ENCODE assay signal across 18 cellular contexts in the genomic region with DNA sequence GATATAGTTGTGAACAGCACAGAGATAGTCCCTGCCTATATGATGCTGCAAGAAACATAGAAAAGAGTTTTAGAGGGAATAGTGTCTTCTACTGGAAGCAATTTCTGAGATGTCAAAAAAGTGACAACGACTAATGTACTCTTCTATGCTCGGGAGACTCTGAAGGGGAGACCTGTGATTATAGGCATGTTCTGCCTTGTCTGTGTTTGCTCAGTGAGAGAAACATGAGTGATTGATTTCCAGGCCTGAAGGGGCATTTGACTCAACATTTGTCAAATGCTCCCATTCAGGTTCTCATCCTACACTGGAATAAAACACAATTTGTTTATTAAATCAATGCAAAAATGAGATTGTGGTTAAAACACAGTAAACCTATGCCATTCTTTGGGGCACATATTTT.
A peak's percentile ranks its signal among the peaks of the same experiment; 100 is the strongest.
DNase-seq lines count a peak whose midpoint lies in the region; ATAC-seq, FAIRE-seq and TF ChIP-seq lines count a peak whose summit lies in the region.
"Had no signal": no experiment of that assay in that cellular context is flagged by ENCODE, and none has a peak within 500 bp of the region (broad histone marks: within the 10 kb centered on the region; RNA-seq: fewer than 3 reads in every experiment).

No MANE protein-coding gene starts in this region.

- no peak overlapping the region for H3K4me3 Mint-ChIP-seq in activated CD4-positive, alpha-beta T cell treated with anti-CD3 and anti-CD28 coated beads, Interleukin-2, amount 10 ng/mL, durations not matched to agents 7 days and 5 days
- H3K4me3 Mint-ChIP-seq: IgD-negative memory B cell; T-cell; T-helper 2 cell treated with Interferon-gamma antibody and Interleukin-4, amounts not matched to agents 5 μg/mL and 100 μg/mL, for 36 hours had no signal

- no peak overlapping the region for H3K27ac Mint-ChIP-seq in activated CD4-positive, alpha-beta T cell treated with anti-CD3 and anti-CD28 coated beads, Interleukin-2, amount 10 ng/mL, durations not matched to agents 7 days and 5 days
- H3K27ac Mint-ChIP-seq: IgD-negative memory B cell; T-cell; T-helper 2 cell treated with Interferon-gamma antibody and Interleukin-4, amounts not matched to agents 5 μg/mL and 100 μg/mL, for 36 hours had no signal

- TF ChIP-seq POLR2A in H1 (IDR thresholded peaks at IDR 0.05; ENCODE audit: control extremely low read depth in 1 of 2, low read depth in 2 of 2, low read length in 2 of 2): no peak

- no peak overlapping the region for H3K9ac ChIP-seq in H1 (replicated peaks in 1 of 4; ENCODE audit: extremely low read depth in 1 of 4, low read depth in 3 of 4, low read length in 3 of 4)

- no peak overlapping the region for H2BK12ac ChIP-seq in H1 (ENCODE audit: low read depth, low read length)

- H3K36me3 ChIP-seq in H1 (ENCODE audit: control insufficient read depth in 2 of 4, insufficient read depth in 4 of 4, low read length in 3 of 4): no peaks in the 10 kb centered on the region
- H3K36me3 ChIP-seq: BE2C, HAP-1, Peyer's patch had no signal

- no peak overlapping the region for H3K56ac ChIP-seq in H1 (replicated peaks; ENCODE audit: insufficient read length, low read depth, low read length)

- no peak overlapping the region for H3K18ac ChIP-seq in H1 (ENCODE audit: extremely low read depth, low read length)

- H3K9me3 ChIP-seq in H1 (ENCODE audit: insufficient read depth in 2 of 2, low read depth in 1 of 2, low read length in 1 of 2): no peaks in the 10 kb centered on the region
- H3K9me3 ChIP-seq: BE2C, HAP-1, Peyer's patch had no signal

- no peaks in the 10 kb centered on the region for H3K27me3 ChIP-seq in H1 (replicated peaks in 1 of 4; ENCODE audit: control insufficient read depth in 3 of 4, extremely low read depth in 1 of 4, insufficient read depth in 3 of 4, low read length in 3 of 4)
- H3K27me3 ChIP-seq: BE2C, Peyer's patch had no signal

- H3K27me3 Mint-ChIP-seq in activated CD4-positive, alpha-beta T cell treated with anti-CD3 and anti-CD28 coated beads, Interleukin-2, amount 10 ng/mL, durations not matched to agents 7 days and 5 days: peaks cover 15% of the 10 kb centered on the region

- no peak for ATAC-seq in GM19455 (IDR thresholded peaks at IDR 0.05; ENCODE audit: unreplicated experiment)
- ATAC-seq: T-cell had no signal

- WGBS in H1 (ENCODE audit: extremely low coverage in 1 of 2, insufficient coverage in 1 of 2, insufficient read length in 1 of 2, insufficient replicate concordance in 2 of 2, low coverage in 1 of 2, low lambda C conversion rate in 2 of 2, missing lambda C conversion rate in 1 of 2), 2 experiments: 78% methylated on average over 2 of the region's 2 CpGs; no CpG with 5 or more reads in 1 of the 2 experiments

- no peak overlapping the region for H3K4me2 ChIP-seq in H1 (ENCODE audit: insufficient read depth in 1 of 2, low read depth in 2 of 2, low read length in 2 of 2)

- POLR2A ChIA-PET in H1 (lab: Charles Lee; ENCODE audit: partially characterized antibody): no interaction called here
- POLR2A ChIA-PET in activated CD4-positive, alpha-beta T cell treated with anti-CD3 and anti-CD28 coated beads, Interleukin-2, amount 10 ng/mL, durations not matched to agents 7 days and 5 days (lab: Charles Lee): no interaction called here

- H3K79me2 ChIP-seq in H1 (ENCODE audit: control insufficient read depth in 1 of 2, insufficient read depth in 2 of 2, low read length in 2 of 2): no peaks in the 10 kb centered on the region

- no peak overlapping the region for H3K4me3 ChIP-seq in H1 (ENCODE audit: extremely low read depth in 1 of 4, insufficient read depth in 2 of 4, low read depth in 3 of 4, low read length in 4 of 4)
- H3K4me3 ChIP-seq: HAP-1, Peyer's patch had no signal

- no peak overlapping the region for H2BK5ac ChIP-seq in H1 (ENCODE audit: low read depth, low read length)

- H3K9me3 Mint-ChIP-seq in activated CD4-positive, alpha-beta T cell treated with anti-CD3 and anti-CD28 coated beads, Interleukin-2, amount 10 ng/mL, durations not matched to agents 7 days and 5 days: no peaks in the 10 kb centered on the region
- H3K9me3 Mint-ChIP-seq: IgD-negative memory B cell; T-cell; T-helper 2 cell treated with Interferon-gamma antibody and Interleukin-4, amounts not matched to agents 5 μg/mL and 100 μg/mL, for 36 hours had no signal

- no peak for TF ChIP-seq CTCF in H1 (IDR thresholded peaks at IDR 0.05; ENCODE audit: control extremely low read depth in 1 of 3, insufficient read depth in 1 of 3, low read depth in 1 of 3, low read length in 3 of 3)

- peak; percentile 57 for DNase-seq in NCI-H1105 treated with DMSO at 0.1 percent for 48 hours (lab: John Stamatoyannopoulos, UW)
- peak; percentile 40 for DNase-seq in NCI-H1436 (lab: John Stamatoyannopoulos, UW)
- DNase-seq in NCI-H345 treated with DMSO at 0.1 percent for 48 hours (lab: John Stamatoyannopoulos, UW; ENCODE audit: unreplicated experiment): peak; percentile 23
- no peak for DNase-seq in H1 (ENCODE audit: low read depth in 1 of 2, low spot score in 2 of 2)
- no peak for DNase-seq in NCI-H128 (lab: John Stamatoyannopoulos, UW; ENCODE audit: unreplicated experiment)
- no peak for DNase-seq in activated CD4-positive, alpha-beta T cell treated with anti-CD3 and anti-CD28 coated beads, Interleukin-2, amount 10 ng/mL, durations not matched to agents 7 days and 5 days
- DNase-seq: BE2C, DMS79 treated with DMSO at 0.1 percent for 48 hours, NCI-H1694, NCI-H226, NCI-H526 treated with DMSO at 0.1 percent for 48 hours, Peyer's patch, T-cell had no signal

- peaks cover 0 to 4% (median 2%) of the 10 kb centered on the region in 4 experiments; a peak in 1 of 7 replicates for H3K4me1 ChIP-seq in H1 (replicated peaks in 1 of 4; ENCODE audit: control insufficient read depth in 3 of 4, insufficient read depth in 4 of 4, low read length in 3 of 4)
- H3K4me1 ChIP-seq: BE2C, Peyer's patch had no signal

- H3K79me1 ChIP-seq in H1 (ENCODE audit: low read depth, low read length): no peaks in the 10 kb centered on the region

- H4K91ac ChIP-seq in H1 (replicated peaks; ENCODE audit: insufficient read length, low read length): no peak overlapping the region

- H4K20me1 ChIP-seq in H1 (replicated peaks in 1 of 2; ENCODE audit: control insufficient read depth in 1 of 2, insufficient read depth in 2 of 2, low read length in 2 of 2): no peaks in the 10 kb centered on the region

- H2BK120ac ChIP-seq in H1 (replicated peaks; ENCODE audit: low read depth, low read length): no peak overlapping the region

- H3K14ac ChIP-seq in H1 (ENCODE audit: insufficient read length): no peak overlapping the region

- TF ChIP-seq EP300 in H1 (IDR thresholded peaks at IDR 0.05; ENCODE audit: borderline replicate concordance in 1 of 2, low read depth in 2 of 2, low read length in 2 of 2): no peak

- no peaks in the 10 kb centered on the region for H3K23me2 ChIP-seq in H1 (ENCODE audit: low read depth, low read length)

- CTCF ChIA-PET in H1 (lab: Charles Lee; ENCODE audit: partially characterized antibody): interaction anchor here (1.3 kb wide), 1 partner anchor 13 kb away, joined by 3 read pairs; no protein-coding TSS in a partner anchor
- CTCF ChIA-PET in activated CD4-positive, alpha-beta T cell treated with anti-CD3 and anti-CD28 coated beads, Interleukin-2, amount 10 ng/mL, durations not matched to agents 7 days and 5 days (lab: Charles Lee): no interaction called here

- H3K36me3 Mint-ChIP-seq in activated CD4-positive, alpha-beta T cell treated with anti-CD3 and anti-CD28 coated beads, Interleukin-2, amount 10 ng/mL, durations not matched to agents 7 days and 5 days (ENCODE audit: low read depth): no peaks in the 10 kb centered on the region
- H3K36me3 Mint-ChIP-seq: T-cell had no signal

- no peak overlapping the region for H3K4ac ChIP-seq in H1 (replicated peaks; ENCODE audit: insufficient read length, low read depth, low read length)

- no peak for TF ChIP-seq RAD21 in H1 (IDR thresholded peaks at IDR 0.05 in 1 of 2, conservative IDR thresholded peaks at IDR 0.05 in 1 of 2; ENCODE audit: low read depth in 2 of 2, low read length in 2 of 2)

- FAIRE-seq in H1 (lab: Jason Lieb, UNC): no peak
- FAIRE-seq: GM12891 had no signal

- no peak overlapping the region for H4K5ac ChIP-seq in H1 (ENCODE audit: insufficient read length, low read depth, low read length)

- H3K27ac ChIP-seq in H1 (ENCODE audit: low read depth, low read length): no peak overlapping the region
- H3K27ac ChIP-seq: Peyer's patch had no signal

- no peak overlapping the region for H2AK5ac ChIP-seq in H1 (ENCODE audit: low read depth, low read length)

- H4K8ac ChIP-seq in H1 (ENCODE audit: extremely low read depth, insufficient read depth, low read length): no peak overlapping the region

- 0 out of 2 replicates have a peak overlapping the region, but pooled peaks have one; percentile 18 for H2AFZ ChIP-seq in H1 (ENCODE audit: low read length)

- no peak overlapping the region for H2BK20ac ChIP-seq in H1 (ENCODE audit: low read length)

- no peak overlapping the region for H3K23ac ChIP-seq in H1 (ENCODE audit: insufficient read length)

- no peak overlapping the region for H2BK15ac ChIP-seq in H1 (ENCODE audit: low read length)

- H3K4me1 Mint-ChIP-seq in activated CD4-positive, alpha-beta T cell treated with anti-CD3 and anti-CD28 coated beads, Interleukin-2, amount 10 ng/mL, durations not matched to agents 7 days and 5 days: no peaks in the 10 kb centered on the region
- H3K4me1 Mint-ChIP-seq: IgD-negative memory B cell, T-cell had no signal

TF ChIP-seq in H1, 55 proteins besides CTCF, POLR2A, EP300 and RAD21 (continues in another document):
- TF ChIP-seq ASH2L (IDR thresholded peaks at IDR 0.05; ENCODE audit: low read length) (no peak), RBBP5 (IDR thresholded peaks at IDR 0.05; ENCODE audit: borderline replicate concordance, low read depth, low read length) (no peak), KDM5A (IDR thresholded peaks at IDR 0.05; ENCODE audit: low read length) (no peak), GABPA (IDR thresholded peaks at IDR 0.05; ENCODE audit: borderline replicate concordance, insufficient read depth, low read length) (no peak), CHD2 (IDR thresholded peaks at IDR 0.05; ENCODE audit: low read length) (no peak), USF2 (IDR thresholded peaks at IDR 0.05; ENCODE audit: low read length) (no peak), TAF1 (IDR thresholded peaks at IDR 0.05; ENCODE audit: low read depth, low read length) (no peak), ATF3 (IDR thresholded peaks at IDR 0.05; ENCODE audit: insufficient read depth, low read depth, low read length) (no peak)

Comparison
In these comparisons a context has a peak if more than half of its experiments do, and no peak if none do; other contexts are left out.
1. DNase-seq: peak in NCI-H1105 treated with DMSO at 0.1 percent for 48 hours (single experiment), NCI-H1436 (single experiment) and NCI-H345 treated with DMSO at 0.1 percent for 48 hours (single experiment); none in H1 (0 of 2), NCI-H128 (single experiment) and activated CD4-positive, alpha-beta T cell treated with anti-CD3 and anti-CD28 coated beads, Interleukin-2, amount 10 ng/mL, durations not matched to agents 7 days and 5 days (single experiment).